In the genomic region with DNA sequence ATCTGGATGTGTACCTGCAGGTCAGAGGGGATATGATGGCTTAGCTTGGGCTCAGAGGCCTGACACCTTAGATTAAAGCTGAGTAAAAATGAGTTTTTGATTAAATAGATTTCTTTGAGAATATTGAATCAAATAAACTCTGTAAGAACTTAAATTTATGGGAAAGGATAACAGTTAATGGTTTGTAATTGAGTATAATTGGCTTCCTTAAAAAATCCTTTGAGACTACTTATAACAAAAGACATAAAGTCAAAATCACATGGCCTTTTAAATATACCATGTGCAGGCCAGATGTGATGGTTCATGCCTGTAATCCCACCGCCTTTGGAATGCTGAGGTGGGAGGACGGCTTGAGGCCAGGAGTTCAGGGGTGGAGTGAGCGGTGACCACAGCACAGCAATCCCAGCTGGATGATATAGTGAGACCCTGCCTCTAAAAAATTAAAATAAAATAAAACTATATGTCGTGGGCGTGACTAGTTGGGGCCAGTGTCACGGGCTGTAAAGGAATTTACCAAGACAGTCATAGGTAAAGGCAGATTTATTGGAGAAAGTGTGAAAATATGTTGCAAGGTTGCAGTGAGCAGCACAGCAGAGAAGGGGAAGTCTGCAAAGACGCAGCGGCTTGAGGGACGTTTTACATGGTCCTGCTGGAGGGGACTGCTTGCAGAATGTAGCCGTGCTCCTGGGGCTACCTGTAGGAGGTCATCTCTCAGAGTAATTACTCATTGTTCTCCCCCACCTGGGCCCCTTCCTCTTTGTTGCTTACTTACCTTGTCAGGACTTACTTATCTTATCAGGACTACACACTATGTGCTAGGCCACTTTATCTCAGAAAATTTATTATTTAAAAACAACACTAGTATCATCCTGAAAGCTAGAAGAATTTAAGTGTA, we compare ENCODE assay signal across 1 cellular context.
TF ChIP-seq lines count a peak whose summit lies in the region.

No MANE protein-coding gene starts in this region.

TF ChIP-seq in SK-N-SH treated with all-trans-retinoic acid at 6 μM for 48 hours, 23 proteins besides CTCF, POLR2A, EP300 and RAD21 (continued from another document):
- TF ChIP-seq TSHZ2 (CRISPR knock-in tag; IDR thresholded peaks at IDR 0.05) (no peak), ZNF70 (CRISPR knock-in tag; IDR thresholded peaks at IDR 0.05) (no peak), ZFP3 (CRISPR knock-in tag; IDR thresholded peaks at IDR 0.05) (no peak), OSR1 (CRISPR knock-in tag; IDR thresholded peaks at IDR 0.05) (no peak)
- TF ChIP-seq, protein P1, sequence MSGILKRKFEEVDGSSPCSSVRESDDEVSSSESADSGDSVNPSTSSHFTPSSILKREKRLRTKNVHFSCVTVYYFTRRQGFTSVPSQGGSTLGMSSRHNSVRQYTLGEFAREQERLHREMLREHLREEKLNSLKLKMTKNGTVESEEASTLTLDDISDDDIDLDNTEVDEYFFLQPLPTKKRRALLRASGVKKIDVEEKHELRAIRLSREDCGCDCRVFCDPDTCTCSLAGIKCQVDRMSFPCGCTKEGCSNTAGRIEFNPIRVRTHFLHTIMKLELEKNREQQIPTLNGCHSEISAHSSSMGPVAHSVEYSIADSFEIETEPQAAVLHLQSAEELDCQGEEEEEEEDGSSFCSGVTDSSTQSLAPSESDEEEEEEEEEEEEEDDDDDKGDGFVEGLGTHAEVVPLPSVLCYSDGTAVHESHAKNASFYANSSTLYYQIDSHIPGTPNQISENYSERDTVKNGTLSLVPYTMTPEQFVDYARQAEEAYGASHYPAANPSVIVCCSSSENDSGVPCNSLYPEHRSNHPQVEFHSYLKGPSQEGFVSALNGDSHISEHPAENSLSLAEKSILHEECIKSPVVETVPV (CRISPR knock-in tag; IDR thresholded peaks at IDR 0.05) = no peak
